In the genomic region with DNA sequence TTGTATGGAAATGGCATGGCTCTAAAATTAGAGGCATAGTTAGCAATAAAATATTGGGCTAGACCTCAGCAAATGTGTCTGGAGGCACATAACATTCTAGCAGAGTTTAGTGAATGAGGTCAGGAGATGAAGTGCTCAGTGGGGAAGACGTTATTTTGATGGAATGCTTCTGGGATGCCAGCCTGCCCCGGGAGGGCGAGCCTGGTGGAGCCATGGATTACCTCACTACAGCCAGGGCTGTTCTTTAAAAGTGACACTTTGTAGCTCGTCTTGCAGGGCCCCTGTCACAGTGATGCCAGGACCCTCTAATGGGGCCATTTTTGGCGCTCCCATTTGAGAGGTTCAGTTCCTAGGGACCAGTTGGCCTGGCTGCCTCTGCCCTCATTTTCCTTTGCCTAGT, we compare ENCODE assay signal across 1 cellular context.
TF ChIP-seq lines count a peak whose summit lies in the region.

No MANE protein-coding gene starts in this region.

TF ChIP-seq in SK-N-SH, 30 proteins besides CTCF, POLR2A, EP300 and RAD21 (continued from another document):
- TF ChIP-seq, protein P1, sequence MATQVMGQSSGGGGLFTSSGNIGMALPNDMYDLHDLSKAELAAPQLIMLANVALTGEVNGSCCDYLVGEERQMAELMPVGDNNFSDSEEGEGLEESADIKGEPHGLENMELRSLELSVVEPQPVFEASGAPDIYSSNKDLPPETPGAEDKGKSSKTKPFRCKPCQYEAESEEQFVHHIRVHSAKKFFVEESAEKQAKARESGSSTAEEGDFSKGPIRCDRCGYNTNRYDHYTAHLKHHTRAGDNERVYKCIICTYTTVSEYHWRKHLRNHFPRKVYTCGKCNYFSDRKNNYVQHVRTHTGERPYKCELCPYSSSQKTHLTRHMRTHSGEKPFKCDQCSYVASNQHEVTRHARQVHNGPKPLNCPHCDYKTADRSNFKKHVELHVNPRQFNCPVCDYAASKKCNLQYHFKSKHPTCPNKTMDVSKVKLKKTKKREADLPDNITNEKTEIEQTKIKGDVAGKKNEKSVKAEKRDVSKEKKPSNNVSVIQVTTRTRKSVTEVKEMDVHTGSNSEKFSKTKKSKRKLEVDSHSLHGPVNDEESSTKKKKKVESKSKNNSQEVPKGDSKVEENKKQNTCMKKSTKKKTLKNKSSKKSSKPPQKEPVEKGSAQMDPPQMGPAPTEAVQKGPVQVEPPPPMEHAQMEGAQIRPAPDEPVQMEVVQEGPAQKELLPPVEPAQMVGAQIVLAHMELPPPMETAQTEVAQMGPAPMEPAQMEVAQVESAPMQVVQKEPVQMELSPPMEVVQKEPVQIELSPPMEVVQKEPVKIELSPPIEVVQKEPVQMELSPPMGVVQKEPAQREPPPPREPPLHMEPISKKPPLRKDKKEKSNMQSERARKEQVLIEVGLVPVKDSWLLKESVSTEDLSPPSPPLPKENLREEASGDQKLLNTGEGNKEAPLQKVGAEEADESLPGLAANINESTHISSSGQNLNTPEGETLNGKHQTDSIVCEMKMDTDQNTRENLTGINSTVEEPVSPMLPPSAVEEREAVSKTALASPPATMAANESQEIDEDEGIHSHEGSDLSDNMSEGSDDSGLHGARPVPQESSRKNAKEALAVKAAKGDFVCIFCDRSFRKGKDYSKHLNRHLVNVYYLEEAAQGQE (IDR thresholded peaks at IDR 0.05; ENCODE audit: low read depth, low read length), result no peak
- TF ChIP-seq, protein P2, sequence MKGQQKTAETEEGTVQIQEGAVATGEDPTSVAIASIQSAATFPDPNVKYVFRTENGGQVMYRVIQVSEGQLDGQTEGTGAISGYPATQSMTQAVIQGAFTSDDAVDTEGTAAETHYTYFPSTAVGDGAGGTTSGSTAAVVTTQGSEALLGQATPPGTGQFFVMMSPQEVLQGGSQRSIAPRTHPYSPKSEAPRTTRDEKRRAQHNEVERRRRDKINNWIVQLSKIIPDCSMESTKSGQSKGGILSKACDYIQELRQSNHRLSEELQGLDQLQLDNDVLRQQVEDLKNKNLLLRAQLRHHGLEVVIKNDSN (IDR thresholded peaks at IDR 0.05; ENCODE audit: borderline replicate concordance, low read depth), result no peak
- TF ChIP-seq RXRA (IDR thresholded peaks at IDR 0.05; ENCODE audit: borderline replicate concordance, low read depth) (peak; percentile 47; the same call in 1 of the 2 replicates), JUND (IDR thresholded peaks at IDR 0.05) (peak; percentile 35; the same call in 1 of the 2 replicates), MXI1 (IDR thresholded peaks at IDR 0.05; ENCODE audit: low read depth, low read length) (no peak), TAF1 (IDR thresholded peaks at IDR 0.05; ENCODE audit: borderline replicate concordance, low read depth, low read length) (no peak), MEF2A (IDR thresholded peaks at IDR 0.05; ENCODE audit: borderline replicate concordance, low read depth) (no peak), TEAD4 (IDR thresholded peaks at IDR 0.05; ENCODE audit: borderline replicate concordance, insufficient read depth) (no peak; the same call in 1 of the 2 replicates), NFIC (IDR thresholded peaks at IDR 0.05; ENCODE audit: borderline replicate concordance) (peak; percentile 52; the same call in 1 of the 2 replicates)
- TF ChIP-seq, protein P3, sequence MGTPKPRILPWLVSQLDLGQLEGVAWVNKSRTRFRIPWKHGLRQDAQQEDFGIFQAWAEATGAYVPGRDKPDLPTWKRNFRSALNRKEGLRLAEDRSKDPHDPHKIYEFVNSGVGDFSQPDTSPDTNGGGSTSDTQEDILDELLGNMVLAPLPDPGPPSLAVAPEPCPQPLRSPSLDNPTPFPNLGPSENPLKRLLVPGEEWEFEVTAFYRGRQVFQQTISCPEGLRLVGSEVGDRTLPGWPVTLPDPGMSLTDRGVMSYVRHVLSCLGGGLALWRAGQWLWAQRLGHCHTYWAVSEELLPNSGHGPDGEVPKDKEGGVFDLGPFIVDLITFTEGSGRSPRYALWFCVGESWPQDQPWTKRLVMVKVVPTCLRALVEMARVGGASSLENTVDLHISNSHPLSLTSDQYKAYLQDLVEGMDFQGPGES (IDR thresholded peaks at IDR 0.05; ENCODE audit: low read depth, low read length), result no peak
- TF ChIP-seq, protein P4, sequence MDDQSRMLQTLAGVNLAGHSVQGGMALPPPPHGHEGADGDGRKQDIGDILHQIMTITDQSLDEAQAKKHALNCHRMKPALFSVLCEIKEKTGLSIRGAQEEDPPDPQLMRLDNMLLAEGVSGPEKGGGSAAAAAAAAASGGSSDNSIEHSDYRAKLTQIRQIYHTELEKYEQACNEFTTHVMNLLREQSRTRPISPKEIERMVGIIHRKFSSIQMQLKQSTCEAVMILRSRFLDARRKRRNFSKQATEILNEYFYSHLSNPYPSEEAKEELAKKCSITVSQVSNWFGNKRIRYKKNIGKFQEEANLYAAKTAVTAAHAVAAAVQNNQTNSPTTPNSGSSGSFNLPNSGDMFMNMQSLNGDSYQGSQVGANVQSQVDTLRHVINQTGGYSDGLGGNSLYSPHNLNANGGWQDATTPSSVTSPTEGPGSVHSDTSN (IDR thresholded peaks at IDR 0.05), result peak; percentile 46
